19 cellular contexts compared by ENCODE assay signal in the genomic region with DNA sequence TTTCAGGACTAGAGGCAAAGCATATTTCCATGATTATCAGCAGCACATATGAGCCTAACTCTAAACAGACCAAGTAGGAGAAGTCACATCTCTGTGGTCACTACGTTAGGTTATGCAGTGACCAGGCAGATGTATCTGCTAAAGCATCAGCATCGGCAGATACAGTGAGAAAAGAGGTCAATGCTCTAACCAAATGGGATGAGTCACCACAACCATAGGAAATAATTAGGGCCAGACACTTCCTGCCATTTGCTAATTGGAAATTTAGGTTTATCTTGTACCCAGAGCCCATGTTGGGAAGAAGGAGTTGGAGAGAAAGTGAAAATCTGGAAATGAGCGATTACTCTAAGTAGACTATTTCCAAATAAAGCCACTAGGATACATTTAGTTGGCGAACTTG.
DNase-seq lines count a peak whose midpoint lies in the region; ATAC-seq, FAIRE-seq and TF ChIP-seq lines count a peak whose summit lies in the region.
"Had no signal": no experiment of that assay in that cellular context is flagged by ENCODE, and none has a peak within 500 bp of the region (broad histone marks: within the 10 kb centered on the region; RNA-seq: fewer than 3 reads in every experiment).

No MANE protein-coding gene starts in this region.

- H3K9ac ChIP-seq in mesenchymal stem cell (ENCODE audit: low read length) (no peak overlapping the region), HepG2 (ENCODE audit: insufficient read depth, low read depth, low read length) (no peak overlapping the region)

- CTCF ChIA-PET in HepG2 (lab: Yijun Ruan, JAX; ENCODE audit: low intra/inter-chr PET ratio, low total read pairs), result no interaction called here

- no TSS peak for BruUV-seq in HepG2 (replicated peaks; lab: Mats Ljungman, UMichigan)

- no peaks in the 10 kb centered on the region for H3K79me2 ChIP-seq in HepG2 (ENCODE audit: insufficient read depth, low read length)

- H2AFZ ChIP-seq in mesenchymal stem cell (ENCODE audit: low read depth, low read length) (no peak overlapping the region), HepG2 (ENCODE audit: low read length) (no peak overlapping the region)

- no peak overlapping the region for H2BK120ac ChIP-seq in mesenchymal stem cell (ENCODE audit: low read depth, low read length)

- H2AK5ac ChIP-seq in mesenchymal stem cell (ENCODE audit: low read length, severe bottlenecking), result no peak overlapping the region

- 16% methylated on average over 2 of the region's 4 CpGs for WGBS in mesenchymal stem cell
- WGBS in HepG2 (ENCODE audit: low lambda C conversion rate), result 5% methylated on average over 4 of the region's 4 CpGs

- no peak for FAIRE-seq in HepG2 (lab: Jason Lieb, UNC)

- H2BK5ac ChIP-seq in mesenchymal stem cell (ENCODE audit: low read depth, low read length, poor library complexity, severe bottlenecking), result no peak overlapping the region

- peak overlapping the region in 1 of 2 experiments; percentile 22 for H3K14ac ChIP-seq in mesenchymal stem cell (ENCODE audit: low read length in 2 of 2)

- TF ChIP-seq RAD21 in HepG2 (CRISPR knock-in tag; IDR thresholded peaks at IDR 0.05), result no peak

- no peaks in the 10 kb centered on the region for H3K9me3 ChIP-seq in mesenchymal stem cell (ENCODE audit: control insufficient read depth, low read length)
- H3K9me3 ChIP-seq in HepG2 (ENCODE audit: low read length), result no peaks in the 10 kb centered on the region

- H3K27ac ChIP-seq in brain microvascular endothelial cell, result peak overlapping the region; percentile 15
- no peak overlapping the region for H3K27ac ChIP-seq in mesenchymal stem cell (ENCODE audit: low read length, poor library complexity, severe bottlenecking)
- no peak overlapping the region for H3K27ac ChIP-seq in HepG2 (ENCODE audit: extremely low read length, insufficient read depth, low read length)

- H3K4ac ChIP-seq in mesenchymal stem cell (ENCODE audit: low read depth in 1 of 2, low read length in 2 of 2), result no peak overlapping the region

- H4K20me1 ChIP-seq in HepG2 (ENCODE audit: insufficient read depth, low read length), result no peaks in the 10 kb centered on the region

- in situ Hi-C loops in brain microvascular endothelial cell (cut with HindIII; ENCODE audit: low pct_ligation_motif_present, low sequenced_read_pairs) (no loop called here), HepG2 (cut with HindIII; ENCODE audit: extremely low pct_ligation_motif_present, low pct_unique_long_range_greater_than_20kb) (no loop called here)

- peak overlapping the region in 1 of 2 experiments; percentile 16 for H3K18ac ChIP-seq in mesenchymal stem cell (ENCODE audit: low read depth in 1 of 2, low read length in 2 of 2)

- H3K36me3 ChIP-seq in brain microvascular endothelial cell (replicated peaks), result no peaks in the 10 kb centered on the region
- H3K36me3 ChIP-seq in mesenchymal stem cell (ENCODE audit: control insufficient read depth in 1 of 2, insufficient read depth in 2 of 2, low read depth in 1 of 2, low read length in 2 of 2), result no peaks in the 10 kb centered on the region
- H3K36me3 ChIP-seq in HepG2 (replicated peaks in 1 of 2; ENCODE audit: control insufficient read depth in 1 of 2, insufficient read depth in 2 of 2, low read length in 2 of 2), result no peaks in the 10 kb centered on the region
- no peaks in the 10 kb centered on the region for H3K36me3 ChIP-seq in H7 (replicated peaks; ENCODE audit: control insufficient read depth, insufficient read depth, low read length)

- no peak for TF ChIP-seq CTCF in AG10803 (conservative IDR thresholded peaks at IDR 0.05; ENCODE audit: low read length)
- TF ChIP-seq CTCF in brain microvascular endothelial cell (IDR thresholded peaks at IDR 0.05; ENCODE audit: low read depth, low read length, missing control alignments), result no peak
- no peak for TF ChIP-seq CTCF in HepG2 (CRISPR knock-in tag; IDR thresholded peaks at IDR 0.05)

- H3K4me3 ChIP-seq in AG10803 (ENCODE audit: low read length) (no peak overlapping the region), brain microvascular endothelial cell (ENCODE audit: low read depth, low read length) (no peak overlapping the region), mesenchymal stem cell (ENCODE audit: insufficient read depth in 1 of 2, low read depth in 1 of 2, low read length in 2 of 2) (peak overlapping the region in 1 of 2 experiments; percentile 44), HepG2 (replicated peaks in 1 of 3; ENCODE audit: insufficient read depth in 1 of 3, low read depth in 2 of 3, low read length in 3 of 3) (no peak overlapping the region), H7 (ENCODE audit: insufficient read depth, low read depth, low read length) (no peak overlapping the region)

- no peak overlapping the region for H4K8ac ChIP-seq in mesenchymal stem cell (ENCODE audit: low read length)

- TF ChIP-seq EP300 in HepG2 (IDR thresholded peaks at IDR 0.05; ENCODE audit: low read depth in 2 of 2, low read length in 2 of 2), result no peak
- no peak for TF ChIP-seq EP300 in HepG2 (CRISPR knock-in tag; IDR thresholded peaks at IDR 0.05; ENCODE audit: borderline replicate concordance)

- no peak overlapping the region for H4K91ac ChIP-seq in mesenchymal stem cell (ENCODE audit: low read length)

- intact Hi-C loops in HepG2 (cut with micrococcal nuclease; ENCODE audit: unreplicated experiment), result no loop called here

- no peaks in the 10 kb centered on the region for H3K27me3 ChIP-seq in brain microvascular endothelial cell (replicated peaks)
- no peaks in the 10 kb centered on the region for H3K27me3 ChIP-seq in mesenchymal stem cell (ENCODE audit: control insufficient read depth in 1 of 2, insufficient read depth in 1 of 2, low read length in 2 of 2)
- H3K27me3 ChIP-seq in HepG2 (ENCODE audit: control insufficient read depth in 1 of 2, insufficient read depth in 2 of 2, low read length in 2 of 2), result no peaks in the 10 kb centered on the region; a peak in 1 of 5 replicates
- no peaks in the 10 kb centered on the region for H3K27me3 ChIP-seq in H7 (ENCODE audit: control insufficient read depth, insufficient read depth, low read length)

- H3K4me2 ChIP-seq in mesenchymal stem cell (ENCODE audit: low read length, poor library complexity, severe bottlenecking) (no peak overlapping the region), HepG2 (ENCODE audit: low read depth, low read length) (no peak overlapping the region)

- no peak overlapping the region for H2BK15ac ChIP-seq in mesenchymal stem cell (ENCODE audit: low read depth, poor library complexity, severe bottlenecking)

- no peaks in the 10 kb centered on the region for H3K79me1 ChIP-seq in mesenchymal stem cell (replicated peaks; ENCODE audit: low read length, poor library complexity, severe bottlenecking)

- peak; percentile 68 for DNase-seq in AG10803 (ENCODE audit: low read depth)
- peak; percentile 15 for DNase-seq in HT1080 (ENCODE audit: low read depth)
- DNase-seq in brain microvascular endothelial cell, result no peak
- DNase-seq in mesenchymal stem cell, result peak; percentile 52
- DNase-seq in activated CD4-positive, alpha-beta T cell treated with anti-CD3 and anti-CD28 coated beads for 4 hours, result no peak
- DNase-seq in HepG2 (ENCODE audit: low spot score), result no peak
- no peak for DNase-seq in H7
- DNase-seq: Calu3; CD4-positive, alpha-beta T cell; DMS53; KG1; NCI-H1048; NCI-H1436 treated with DMSO at 0.1 percent for 48 hours; NCI-H2029 treated with DMSO at 0.1 percent for 48 hours; NCI-H2171 treated with DMSO at 0.1 percent for 48 hours; NCI-H446 treated with DMSO at 0.1 percent for 48 hours; NK-92 treated with Interleukin-12 subunit alpha and Interleukin-12 subunit beta, amount 100 ng/mL, for 24 hours; SIG-M5 had no signal

- no peak overlapping the region for H3K23ac ChIP-seq in mesenchymal stem cell (ENCODE audit: low read length in 2 of 2)

- H2BK12ac ChIP-seq in mesenchymal stem cell (ENCODE audit: low read length in 2 of 2), result no peak overlapping the region

- POLR2A ChIA-PET in HepG2 (lab: Yijun Ruan, JAX), result no interaction called here

- TF ChIP-seq POLR2A in HepG2 (IDR thresholded peaks at IDR 0.05; ENCODE audit: insufficient read depth in 1 of 2, low read depth in 2 of 2, low read length in 2 of 2), result no peak

- ATAC-seq in HepG2 (no peak), GM19023 (IDR thresholded peaks at IDR 0.05; ENCODE audit: unreplicated experiment) (no peak)

- H3K4me1 ChIP-seq in mesenchymal stem cell (ENCODE audit: control insufficient read depth, insufficient read depth, low read depth, low read length) (no peaks in the 10 kb centered on the region), HepG2 (ENCODE audit: insufficient read depth, low read length) (no peaks in the 10 kb centered on the region)

TF ChIP-seq in HepG2, 621 proteins besides CTCF, POLR2A, EP300 and RAD21 (continues in another document):
- TF ChIP-seq ELF1 (CRISPR knock-in tag; IDR thresholded peaks at IDR 0.05), result no peak
- TF ChIP-seq ZNF788 (CRISPR knock-in tag; IDR thresholded peaks at IDR 0.05; ENCODE audit: borderline replicate concordance), result no peak
- no peak for TF ChIP-seq SRSF4 (IDR thresholded peaks at IDR 0.05; ENCODE audit: low read depth, low read length, poor library complexity, severe bottlenecking)
- TF ChIP-seq, protein P1, sequence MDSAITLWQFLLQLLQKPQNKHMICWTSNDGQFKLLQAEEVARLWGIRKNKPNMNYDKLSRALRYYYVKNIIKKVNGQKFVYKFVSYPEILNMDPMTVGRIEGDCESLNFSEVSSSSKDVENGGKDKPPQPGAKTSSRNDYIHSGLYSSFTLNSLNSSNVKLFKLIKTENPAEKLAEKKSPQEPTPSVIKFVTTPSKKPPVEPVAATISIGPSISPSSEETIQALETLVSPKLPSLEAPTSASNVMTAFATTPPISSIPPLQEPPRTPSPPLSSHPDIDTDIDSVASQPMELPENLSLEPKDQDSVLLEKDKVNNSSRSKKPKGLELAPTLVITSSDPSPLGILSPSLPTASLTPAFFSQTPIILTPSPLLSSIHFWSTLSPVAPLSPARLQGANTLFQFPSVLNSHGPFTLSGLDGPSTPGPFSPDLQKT (CRISPR knock-in tag; IDR thresholded peaks at IDR 0.05; ENCODE audit: borderline replicate concordance), result no peak
- TF ChIP-seq MED1 (CRISPR knock-in tag; IDR thresholded peaks at IDR 0.05), result no peak
- TF ChIP-seq, protein P2, sequence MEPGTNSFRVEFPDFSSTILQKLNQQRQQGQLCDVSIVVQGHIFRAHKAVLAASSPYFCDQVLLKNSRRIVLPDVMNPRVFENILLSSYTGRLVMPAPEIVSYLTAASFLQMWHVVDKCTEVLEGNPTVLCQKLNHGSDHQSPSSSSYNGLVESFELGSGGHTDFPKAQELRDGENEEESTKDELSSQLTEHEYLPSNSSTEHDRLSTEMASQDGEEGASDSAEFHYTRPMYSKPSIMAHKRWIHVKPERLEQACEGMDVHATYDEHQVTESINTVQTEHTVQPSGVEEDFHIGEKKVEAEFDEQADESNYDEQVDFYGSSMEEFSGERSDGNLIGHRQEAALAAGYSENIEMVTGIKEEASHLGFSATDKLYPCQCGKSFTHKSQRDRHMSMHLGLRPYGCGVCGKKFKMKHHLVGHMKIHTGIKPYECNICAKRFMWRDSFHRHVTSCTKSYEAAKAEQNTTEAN (CRISPR knock-in tag; conservative IDR thresholded peaks at IDR 0.05), result no peak
- no peak for TF ChIP-seq HOXA7 (CRISPR knock-in tag; IDR thresholded peaks at IDR 0.05)

Comparison
In these comparisons a context has a peak if more than half of its experiments do, and no peak if none do; other contexts are left out.
1. DNase-seq: peak in AG10803 (single experiment), HT1080 (single experiment) and mesenchymal stem cell (single experiment); none in brain microvascular endothelial cell (single experiment), activated CD4-positive, alpha-beta T cell treated with anti-CD3 and anti-CD28 coated beads for 4 hours (0 of 2), HepG2 (single experiment) and H7 (single experiment).